ENCODE assay signal across 15 cellular contexts in genomic region chr3:150770662-150771061, GRCh38. TPM values are rescaled to one million over a fixed set of nuclear protein-coding genes. Genes with fewer than 3 reads are reported as not detected.
DNase-seq lines count a peak whose midpoint lies in the region; ATAC-seq and TF ChIP-seq lines count a peak whose summit lies in the region.
"Had no signal": no experiment of that assay in that cellular context is flagged by ENCODE, and none has a peak within 500 bp of the region (broad histone marks: within the 10 kb centered on the region; RNA-seq: fewer than 3 reads in every experiment).

No MANE protein-coding gene starts in this region.

- no CpG with 5 or more reads among the region's 3 CpGs for WGBS in IMR-90 (ENCODE audit: extremely low coverage in 2 of 2, insufficient read length in 1 of 2), 2 experiments
- 62% methylated on average over 3 of the region's 3 CpGs for whole genome bisulfite sequencing in hepatocyte (ENCODE audit: low lambda C conversion rate, missing lambda C conversion rate)
- WGBS in right lobe of liver (ENCODE audit: insufficient coverage, low coverage, low lambda C conversion rate, missing lambda C conversion rate): 36% methylated on average over 3 of the region's 3 CpGs

- in situ Hi-C loops in IMR-90 (cut with MboI; ENCODE audit: low sequenced_read_pairs): no loop called here

- no peaks in the 10 kb centered on the region for H3K79me1 ChIP-seq in IMR-90 (ENCODE audit: low read depth in 1 of 2, low read length in 2 of 2)

- H3K4ac ChIP-seq in IMR-90 (ENCODE audit: low read depth, low read length): no peak overlapping the region

- H2BK5ac ChIP-seq in IMR-90 (ENCODE audit: low read depth, low read length, poor library complexity, severe bottlenecking): no peak overlapping the region

- no peak overlapping the region for H2AFZ ChIP-seq in IMR-90 (replicated peaks; ENCODE audit: low read length, poor library complexity)
- H2AFZ ChIP-seq in hepatocyte: no peak overlapping the region
- H2AFZ ChIP-seq: GM23338 had no signal

- H3K36me3 ChIP-seq in IMR-90 (ENCODE audit: control insufficient read depth, insufficient read depth, low read length): no peaks in the 10 kb centered on the region
- H3K36me3 ChIP-seq in hepatocyte (replicated peaks; ENCODE audit: insufficient read depth, low read depth): no peaks in the 10 kb centered on the region
- H3K36me3 ChIP-seq in right lobe of liver: no peaks in the 10 kb centered on the region
- no peaks in the 10 kb centered on the region for H3K36me3 ChIP-seq in vagina
- H3K36me3 ChIP-seq: BLaER1 treated with 17β-estradiol and CSF1 and Interleukin-3, amounts not matched to agents 10 nM and 100 nM had no signal

- 0 out of 2 replicates have a peak overlapping the region, but pooled peaks have one; percentile 14 for H2BK20ac ChIP-seq in IMR-90 (ENCODE audit: low read depth, low read length)

- no peak overlapping the region for H3K56ac ChIP-seq in IMR-90 (ENCODE audit: extremely low read depth, insufficient read depth, low read length)

- no peak overlapping the region for H2AK5ac ChIP-seq in IMR-90 (ENCODE audit: low read depth, low read length)

- no peak overlapping the region for H3K18ac ChIP-seq in IMR-90 (ENCODE audit: low read depth, low read length)

- H3K79me2 ChIP-seq in hepatocyte: no peaks in the 10 kb centered on the region

- no peak for TF ChIP-seq RAD21 in IMR-90 (IDR thresholded peaks at IDR 0.05; ENCODE audit: low read length)

- no peak overlapping the region for H3K9ac ChIP-seq in IMR-90 (ENCODE audit: low read depth, low read length)
- H3K9ac ChIP-seq: BLaER1 treated with 17β-estradiol and CSF1 and Interleukin-3, amounts not matched to agents 10 nM and 100 nM had no signal

- no peak overlapping the region for H4K8ac ChIP-seq in IMR-90 (ENCODE audit: low read depth in 2 of 2, low read length in 2 of 2)

- no peak overlapping the region for H3K4me3 ChIP-seq in IMR-90 (ENCODE audit: insufficient read depth, low read depth, low read length)
- no peak overlapping the region for H3K4me3 ChIP-seq in hepatocyte
- H3K4me3 ChIP-seq in right lobe of liver: peak overlapping the region; percentile 13 to 24 (median 20)
- no peak overlapping the region for H3K4me3 ChIP-seq in vagina
- H3K4me3 ChIP-seq: BLaER1 treated with 17β-estradiol and CSF1 and Interleukin-3, amounts not matched to agents 10 nM and 100 nM; GM12878; GM23338 had no signal

- DNase-seq in IMR-90 (no peak), hepatocyte (ENCODE audit: low spot score) (no peak), right lobe of liver (no peak), vagina (ENCODE audit: extremely low spot score in 2 of 2) (no peak), kidney glomerular epithelial cell (lab: John Stamatoyannopoulos, UW) (no peak)
- DNase-seq: ACHN; Calu3; CD4-positive, CD25-positive, alpha-beta regulatory T cell; DMS 273 treated with DMSO at 0.1 percent for 48 hours; H7 had no signal

- dilution Hi-C loops in IMR-90 (cut with HindIII; ENCODE audit: low sequenced_read_pairs, unreplicated experiment): no loop called here

- H4K91ac ChIP-seq in IMR-90 (ENCODE audit: insufficient read depth, low read depth, low read length): no peak overlapping the region

- no peaks in the 10 kb centered on the region for H3K9me1 ChIP-seq in IMR-90 (ENCODE audit: insufficient read depth, low read length)

- no peaks in the 10 kb centered on the region for H4K20me1 ChIP-seq in IMR-90 (ENCODE audit: insufficient read depth, low read length)
- H4K20me1 ChIP-seq in hepatocyte (ENCODE audit: insufficient read depth, poor library complexity, severe bottlenecking): no peaks in the 10 kb centered on the region
- H4K20me1 ChIP-seq: BLaER1 treated with 17β-estradiol and CSF1 and Interleukin-3, amounts not matched to agents 10 nM and 100 nM had no signal

- ATAC-seq in IMR-90 (ENCODE audit: low read depth) (no peak), right lobe of liver (peak; percentile 31 to 65 (median 51)), HG02798 (IDR thresholded peaks at IDR 0.05; ENCODE audit: poor library complexity, unreplicated experiment) (no peak), GM21723 (IDR thresholded peaks at IDR 0.05; ENCODE audit: unreplicated experiment) (no peak)
- ATAC-seq: GM12878, GM23338 had no signal

- H2BK120ac ChIP-seq in IMR-90 (ENCODE audit: low read depth, low read length): no peak overlapping the region

- TF ChIP-seq POLR2A in IMR-90 (IDR thresholded peaks at IDR 0.05; ENCODE audit: low read depth, low read length): no peak
- TF ChIP-seq POLR2A in right lobe of liver (IDR thresholded peaks at IDR 0.05): peak; percentile 81
- TF ChIP-seq POLR2A in vagina (IDR thresholded peaks at IDR 0.05): no peak

- H3K4me2 ChIP-seq in IMR-90 (ENCODE audit: low read depth, low read length): no peak overlapping the region
- H3K4me2 ChIP-seq in hepatocyte: no peak overlapping the region
- H3K4me2 ChIP-seq: BLaER1 treated with 17β-estradiol and CSF1 and Interleukin-3, amounts not matched to agents 10 nM and 100 nM; GM23338 had no signal

- H3K27me3 ChIP-seq in IMR-90 (ENCODE audit: control insufficient read depth, insufficient read depth, low read length) (no peaks in the 10 kb centered on the region), hepatocyte (no peaks in the 10 kb centered on the region), right lobe of liver (no peaks in the 10 kb centered on the region), vagina (no peaks in the 10 kb centered on the region)
- H3K27me3 ChIP-seq: BLaER1 treated with 17β-estradiol and CSF1 and Interleukin-3, amounts not matched to agents 10 nM and 100 nM had no signal

- CTCF ChIA-PET in IMR-90 (lab: Yijun Ruan, JAX): interaction anchor here (1.7 kb wide), 1 partner anchor 17 kb away, joined by 6 read pairs; no protein-coding TSS in a partner anchor

- H4K5ac ChIP-seq in IMR-90 (ENCODE audit: low read depth, low read length): no peak overlapping the region

- BruUV-seq in IMR-90 (replicated peaks; lab: Mats Ljungman, UMichigan): no TSS peak

- no peak overlapping the region for H2BK15ac ChIP-seq in IMR-90 (ENCODE audit: low read depth, low read length)

- no peak overlapping the region for H3K27ac ChIP-seq in IMR-90 (ENCODE audit: insufficient read depth, low read length)
- H3K27ac ChIP-seq in hepatocyte: peak overlapping the region; percentile 45
- H3K27ac ChIP-seq in right lobe of liver: peak overlapping the region; percentile 63 to 90 (median 85)
- peak overlapping the region; percentile 22 for H3K27ac ChIP-seq in vagina
- H3K27ac ChIP-seq: BLaER1 treated with 17β-estradiol and CSF1 and Interleukin-3, amounts not matched to agents 10 nM and 100 nM had no signal

- no peaks in the 10 kb centered on the region for H3K9me2 ChIP-seq in hepatocyte (replicated peaks; ENCODE audit: insufficient read depth)

- H3K23ac ChIP-seq in IMR-90 (ENCODE audit: low read depth, low read length): no peak overlapping the region

- no peak overlapping the region for H2AK9ac ChIP-seq in IMR-90 (replicated peaks; ENCODE audit: low read depth, low read length, poor library complexity)

- no peak overlapping the region for H3K14ac ChIP-seq in IMR-90 (replicated peaks; ENCODE audit: low read depth, low read length)

- H3K4me1 ChIP-seq in IMR-90 (ENCODE audit: control insufficient read depth, insufficient read depth, low read length) (peaks cover 8% of the 10 kb centered on the region), hepatocyte (ENCODE audit: insufficient read depth) (peaks cover 12% of the 10 kb centered on the region), right lobe of liver (peaks cover 0 to 34% (median 7%) of the 10 kb centered on the region in 4 donors), vagina (no peaks in the 10 kb centered on the region)

- TF ChIP-seq CTCF in IMR-90 (conservative IDR thresholded peaks at IDR 0.05; ENCODE audit: low read depth, low read length): no peak
- TF ChIP-seq CTCF in hepatocyte (IDR thresholded peaks at IDR 0.05; ENCODE audit: poor library complexity): no peak
- no peak for TF ChIP-seq CTCF in right lobe of liver (IDR thresholded peaks at IDR 0.05)
- no peak for TF ChIP-seq CTCF in vagina (IDR thresholded peaks at IDR 0.05)

- H3K9me3 ChIP-seq in IMR-90 (ENCODE audit: control insufficient read depth, insufficient read depth, low read length): no peaks in the 10 kb centered on the region
- no peaks in the 10 kb centered on the region for H3K9me3 ChIP-seq in hepatocyte (ENCODE audit: low read depth)
- H3K9me3 ChIP-seq in right lobe of liver: no peaks in the 10 kb centered on the region
- no peaks in the 10 kb centered on the region for H3K9me3 ChIP-seq in vagina

- intact Hi-C loops in IMR-90 (cut with micrococcal nuclease) (no loop called here), right lobe of liver (cut with DNase I) (no loop called here), vagina (cut with DNase I) (no loop called here)

- POLR2A ChIA-PET in IMR-90 (lab: Charles Lee; ENCODE audit: unreplicated experiment): no interaction called here

TF ChIP-seq in IMR-90, 13 proteins besides CTCF, POLR2A, EP300 and RAD21 (continues in another document):
- TF ChIP-seq SMC3 (IDR thresholded peaks at IDR 0.05; ENCODE audit: low read depth, low read length): no peak
- TF ChIP-seq MXI1 (IDR thresholded peaks at IDR 0.05; ENCODE audit: borderline replicate concordance, low read depth, low read length): no peak
- TF ChIP-seq RCOR1 (IDR thresholded peaks at IDR 0.05; ENCODE audit: insufficient replicate concordance, low read length): no peak
- TF ChIP-seq FOS (IDR thresholded peaks at IDR 0.05; ENCODE audit: low read depth, low read length): no peak
- no peak for TF ChIP-seq CEBPB (IDR thresholded peaks at IDR 0.05; ENCODE audit: low read depth, low read length)
- no peak for TF ChIP-seq CHD1 (IDR thresholded peaks at IDR 0.05; ENCODE audit: low read depth, low read length)
- TF ChIP-seq BHLHE40 (IDR thresholded peaks at IDR 0.05; ENCODE audit: low read depth, low read length): no peak
- TF ChIP-seq MAFK (IDR thresholded peaks at IDR 0.05; ENCODE audit: low read depth, low read length): no peak
- TF ChIP-seq ELK1 (IDR thresholded peaks at IDR 0.05; ENCODE audit: borderline replicate concordance, low read depth, low read length): no peak
- no peak for TF ChIP-seq MAZ (IDR thresholded peaks at IDR 0.05; ENCODE audit: borderline replicate concordance, low read depth, low read length)

RNA-seq across cellular contexts. Expression of gene SIAH2, which starts 7.7 kb away (rescaled TPM):
- total RNA-seq in IMR-90 (2012; rRNA removed) (24.7 and 26.1 TPM in 2 replicates), hepatocyte (43.6 and 46.4 TPM in 2 replicates), right lobe of liver (10 to 100 TPM; 20.5 to 53.0 (median 36.5) TPM), vagina (71.0 TPM)
- polyA plus RNA-seq in IMR-90 (2012; rRNA removed) (61.8 and 78.2 TPM in 2 replicates), hepatocyte (54.3 and 57.9 TPM in 2 replicates)
- polyA plus RNA-seq in IMR-90 (2012; cell fraction: cytosol; rRNA removed): 10.3 and 19.5 TPM in 2 replicates
- 16.8 and 18.9 TPM in 2 replicates for polyA plus RNA-seq in IMR-90 (2012; cell fraction: nucleus; rRNA removed; ENCODE audit: low replicate concordance)

Comparison
In these comparisons a context has a peak if more than half of its experiments do, and no peak if none do; other contexts are left out.
1. ATAC-seq: peak in right lobe of liver (4 of 4); none in IMR-90 (single experiment), HG02798 (single experiment) and GM21723 (single experiment).
2. H3K4me3 ChIP-seq: peak in right lobe of liver (3 of 3); none in IMR-90 (single experiment), hepatocyte (single experiment) and vagina (0 of 2).